8 cellular contexts compared by ENCODE assay signal in the genomic region with DNA sequence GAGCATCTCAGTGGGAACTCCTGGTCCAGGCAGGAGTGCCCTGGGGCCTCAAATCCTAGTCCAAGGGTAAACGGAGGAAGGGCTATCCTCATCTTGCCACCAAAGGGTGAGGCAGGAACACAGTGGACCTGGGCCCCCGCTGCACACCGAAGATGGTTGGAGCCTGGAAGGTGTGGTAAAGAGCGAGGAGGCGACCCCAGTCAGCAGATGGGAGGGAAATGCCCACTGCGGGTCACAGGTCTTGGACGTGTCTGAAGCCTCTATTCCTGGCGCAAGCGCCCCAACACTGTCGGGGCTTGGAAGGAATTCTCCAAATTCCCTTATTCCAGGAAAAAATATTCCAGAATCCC. TPM values are rescaled to one million over a fixed set of nuclear protein-coding genes. Genes with fewer than 3 reads are reported as not detected.
A peak's percentile ranks its signal among the peaks of the same experiment; 100 is the strongest.
DNase-seq lines count a peak whose midpoint lies in the region; ATAC-seq, FAIRE-seq and TF ChIP-seq lines count a peak whose summit lies in the region.

No MANE protein-coding gene starts in this region.

- H3K4me1 Mint-ChIP-seq in Calu3 (ENCODE audit: low read depth, unreplicated experiment) (peaks cover 38% of the 10 kb centered on the region), T-cell (no peaks in the 10 kb centered on the region)

- no peaks in the 10 kb centered on the region for H3K27me3 ChIP-seq in trophoblast cell (ENCODE audit: insufficient read depth, low read length)

- no peak overlapping the region for H2BK5ac ChIP-seq in trophoblast cell (ENCODE audit: low read depth, low read length, poor library complexity)

- no CpG with 5 or more reads among the region's 10 CpGs for WGBS in trophoblast cell (ENCODE audit: extremely low coverage, insufficient coverage, insufficient read length)

- H2AFZ ChIP-seq in trophoblast cell (ENCODE audit: insufficient read depth, low read length, poor library complexity): peak overlapping the region; percentile 78

- no peak overlapping the region for H3K18ac ChIP-seq in trophoblast cell (ENCODE audit: low read length)

- H3K4me3 Mint-ChIP-seq in Calu3 (ENCODE audit: low read depth, unreplicated experiment) (peak overlapping the region; percentile 77), T-cell (peak overlapping the region; percentile 69 to 77 (median 74))

- H4K8ac ChIP-seq in trophoblast cell (ENCODE audit: low read depth, low read length): peak overlapping the region; percentile 40

- intact Hi-C loops in Calu3 (cut with micrococcal nuclease; ENCODE audit: unreplicated experiment): no loop called here

- H3K36me3 Mint-ChIP-seq in Calu3 (ENCODE audit: insufficient read depth, unreplicated experiment): peaks cover 43% of the 10 kb centered on the region
- H3K36me3 Mint-ChIP-seq in T-cell: no peaks in the 10 kb centered on the region

- BruUV-seq in Calu3 (replicated peaks; lab: Mats Ljungman, UMichigan): no TSS peak

- H2AK5ac ChIP-seq in trophoblast cell (ENCODE audit: low read length): no peak overlapping the region

- DNase-seq in Calu3: no peak
- DNase-seq in T-cell: no peak
- no peak for DNase-seq in fibroblast of villous mesenchyme (ENCODE audit: low read depth)
- no peak for DNase-seq in trophoblast cell
- DNase-seq in dedifferentiated amniotic fluid mesenchymal stem cell (ENCODE audit: extremely low spot score): no peak
- no peak for DNase-seq in GM12891 (ENCODE audit: insufficient read length, low spot score)
- no peak for DNase-seq in NCI-H446 treated with DMSO at 0.1 percent for 48 hours (lab: John Stamatoyannopoulos, UW)

- FAIRE-seq in GM12891 (lab: Jason Lieb, UNC): no peak

- TF ChIP-seq POLR2A in GM12891 (IDR thresholded peaks at IDR 0.05; ENCODE audit: low read depth, low read length): no peak

- no peak overlapping the region for H4K12ac ChIP-seq in trophoblast cell (ENCODE audit: low read depth, low read length)

- H3K27ac Mint-ChIP-seq in Calu3 (ENCODE audit: unreplicated experiment) (no peak overlapping the region), T-cell (no peak overlapping the region)

- no peaks in the 10 kb centered on the region for H3K9me3 Mint-ChIP-seq in Calu3 (ENCODE audit: low read depth, unreplicated experiment)
- H3K9me3 Mint-ChIP-seq in T-cell: no peaks in the 10 kb centered on the region

- H3K4ac ChIP-seq in trophoblast cell (ENCODE audit: low read depth, low read length): peak overlapping the region; percentile 3

- H3K23ac ChIP-seq in trophoblast cell (ENCODE audit: low read length): no peak overlapping the region

- H3K9ac ChIP-seq in trophoblast cell (ENCODE audit: low read length): no peak overlapping the region

- H4K91ac ChIP-seq in trophoblast cell (ENCODE audit: low read depth, low read length): peak overlapping the region; percentile 87

- no peak overlapping the region for H2BK120ac ChIP-seq in trophoblast cell (ENCODE audit: insufficient read depth, low read length, poor library complexity)

- H3K27ac ChIP-seq in trophoblast cell (ENCODE audit: low read depth, low read length): no peak overlapping the region

- CTCF ChIA-PET in Calu3 (lab: Charles Lee): no interaction called here
- CTCF ChIA-PET in T-cell (lab: Charles Lee): no interaction called here

- H3K79me1 ChIP-seq in trophoblast cell (ENCODE audit: low read length): peaks cover 6% of the 10 kb centered on the region

- H3K4me1 ChIP-seq in trophoblast cell (ENCODE audit: control insufficient read depth in 1 of 2, insufficient read depth in 2 of 2, low read length in 2 of 2): peaks cover 24 to 26% of the 10 kb centered on the region in 2 experiments

- POLR2A ChIA-PET in T-cell (lab: Charles Lee): no interaction called here

- no peaks in the 10 kb centered on the region for H3K9me3 ChIP-seq in trophoblast cell (ENCODE audit: insufficient read depth, low read depth, low read length)

- H3K27me3 Mint-ChIP-seq in Calu3 (ENCODE audit: unreplicated experiment): no peaks in the 10 kb centered on the region
- H3K27me3 Mint-ChIP-seq in T-cell: peaks cover 6 to 32% of the 10 kb centered on the region in 2 donors

- peak overlapping the region; percentile 73 for H3K4me2 ChIP-seq in trophoblast cell (ENCODE audit: low read length)

- ATAC-seq in T-cell (replicated peaks in 1 of 4) (peak in 1 of 4 experiments; percentile 12), GM21723 (IDR thresholded peaks at IDR 0.05; ENCODE audit: unreplicated experiment) (no peak)

- TF ChIP-seq CTCF in Calu3 (IDR thresholded peaks at IDR 0.05; ENCODE audit: unreplicated experiment) (no peak), fibroblast of villous mesenchyme (IDR thresholded peaks at IDR 0.05; ENCODE audit: insufficient read depth, low read depth, low read length) (no peak)

- peak overlapping the region; percentile 58 for H3K4me3 ChIP-seq in fibroblast of villous mesenchyme (ENCODE audit: low read depth, low read length)
- no peak overlapping the region for H3K4me3 ChIP-seq in trophoblast cell (ENCODE audit: low read depth, low read length)

- peaks cover 6% of the 10 kb centered on the region for H3K79me2 ChIP-seq in trophoblast cell (ENCODE audit: control insufficient read depth, insufficient read depth, low read length, poor library complexity)

- H3K14ac ChIP-seq in trophoblast cell (ENCODE audit: low read length): peak overlapping the region; percentile 51

- H3K36me3 ChIP-seq in trophoblast cell (ENCODE audit: control insufficient read depth in 1 of 2, insufficient read depth in 2 of 2, low read length in 2 of 2): no peaks in the 10 kb centered on the region

- H2BK12ac ChIP-seq in trophoblast cell (ENCODE audit: low read length): no peak overlapping the region

TF ChIP-seq in GM12891, 5 proteins besides CTCF, POLR2A, EP300 and RAD21:
- TF ChIP-seq POLR2AphosphoS5 (IDR thresholded peaks at IDR 0.05; ENCODE audit: low read depth, low read length) (no peak), TAF1 (IDR thresholded peaks at IDR 0.05; ENCODE audit: low read depth, low read length) (no peak), POU2F2 (IDR thresholded peaks at IDR 0.05; ENCODE audit: low read depth, low read length) (no peak), SPI1 (IDR thresholded peaks at IDR 0.05; ENCODE audit: low read depth, low read length) (no peak), PAX5 (IDR thresholded peaks at IDR 0.05; ENCODE audit: insufficient read depth, low read length, severe bottlenecking) (no peak)

RNA-seq across cellular contexts. Expression of a gene that starts 38.5 kb away (rescaled TPM):
- total RNA-seq in Calu3 (2022) (0.19 and 0.51 TPM in 2 replicates), T-cell (under 1 TPM in 1 of 5 donors, not detected in 4; 0.07 TPM), fibroblast of villous mesenchyme (56.0 and 72.5 TPM in 2 replicates)
- polyA plus RNA-seq in trophoblast cell (2013): 2.2 and 2.3 TPM in 2 replicates
- not detected for polyA plus RNA-seq in GM12891 (2012; ENCODE audit: low read depth, missing spikeins)

Comparison
In these comparisons a context has a peak if more than half of its experiments do, and no peak if none do; other contexts are left out.
1. RNA of a gene that starts 38.5 kb away (total RNA-seq): 56.0 to 72.5 TPM in fibroblast of villous mesenchyme; 0.19 to 0.51 TPM in Calu3 and 0.07 TPM in T-cell; every median in the first group is over 10 times any median in the second.